ENCODE assay signal across 16 cellular contexts in the genomic region with DNA sequence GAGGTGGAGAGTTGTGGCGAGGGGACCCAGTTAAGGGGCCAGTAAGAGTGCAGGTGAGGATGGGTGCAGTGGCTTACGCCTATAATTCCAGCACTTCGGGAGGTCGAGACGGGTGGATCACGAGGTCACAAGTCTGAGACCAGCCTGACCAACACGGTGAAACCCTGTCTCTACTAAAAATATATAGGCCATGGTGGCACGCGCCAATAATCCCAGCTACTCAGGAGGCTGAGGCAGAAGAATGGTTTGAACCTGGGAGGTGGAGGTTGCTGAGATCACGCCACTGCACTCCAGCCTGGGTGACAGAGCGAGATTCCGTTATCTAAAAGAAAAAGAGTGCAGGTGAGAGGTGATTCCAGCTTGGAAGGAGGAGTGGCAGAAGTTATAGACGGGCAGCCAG. TPM values are rescaled to one million over a fixed set of nuclear protein-coding genes. Genes with fewer than 3 reads are reported as not detected.
A peak's percentile ranks its signal among the peaks of the same experiment; 100 is the strongest.
DNase-seq lines count a peak whose midpoint lies in the region; ATAC-seq, FAIRE-seq and TF ChIP-seq lines count a peak whose summit lies in the region.
"Had no signal": no experiment of that assay in that cellular context is flagged by ENCODE, and none has a peak within 500 bp of the region (broad histone marks: within the 10 kb centered on the region; RNA-seq: fewer than 3 reads in every experiment).

No MANE protein-coding gene starts in this region.

- no peak for TF ChIP-seq POLR2A in A549 (IDR thresholded peaks at IDR 0.05; ENCODE audit: low read length)

- H3K27me3 ChIP-seq in BLaER1 treated with 17β-estradiol and CSF1 and Interleukin-3, amounts not matched to agents 10 nM and 100 nM, result no peaks in the 10 kb centered on the region
- H3K27me3 ChIP-seq: BE2C had no signal

- no peaks in the 10 kb centered on the region for H3K9me3 ChIP-seq in A549
- no peaks in the 10 kb centered on the region for H3K9me3 ChIP-seq in BLaER1 treated with 17β-estradiol and CSF1 and Interleukin-3, amounts not matched to agents 10 nM and 100 nM (replicated peaks in 1 of 11)
- H3K9me3 ChIP-seq: BE2C had no signal

- no peaks in the 10 kb centered on the region for H3K9me3 Mint-ChIP-seq in stimulated activated effector memory CD8-positive, alpha-beta T cell treated with anti-CD3 and anti-CD28 coated beads, Interleukin-12 subunit alpha, Interleukin-12 subunit beta, amount 100 ng/mL, for 72 hours
- H3K9me3 Mint-ChIP-seq in effector memory CD8-positive, alpha-beta T cell, result no peaks in the 10 kb centered on the region
- H3K9me3 Mint-ChIP-seq: GM23338 had no signal

- no peak overlapping the region for H3K4me3 Mint-ChIP-seq in stimulated activated effector memory CD8-positive, alpha-beta T cell treated with anti-CD3 and anti-CD28 coated beads, Interleukin-12 subunit alpha, Interleukin-12 subunit beta, amount 100 ng/mL, for 72 hours
- no peak overlapping the region for H3K4me3 Mint-ChIP-seq in effector memory CD8-positive, alpha-beta T cell
- H3K4me3 Mint-ChIP-seq: CD14-positive monocyte; CD4-positive, alpha-beta memory T cell; GM23338 had no signal

- H3K4me1 ChIP-seq in A549, result peaks cover 22% of the 10 kb centered on the region; the same call in 2 of the 3 replicates
- peaks cover 0 to 22% (median 19%) of the 10 kb centered on the region in 10 experiments; a peak in 17 of 20 replicates for H3K4me1 ChIP-seq in BLaER1 treated with 17β-estradiol and CSF1 and Interleukin-3, amounts not matched to agents 10 nM and 100 nM
- H3K4me1 ChIP-seq: BE2C had no signal

- CTCF ChIA-PET in A549 (lab: Yijun Ruan, JAX), result interaction anchor here (1.7 kb wide), 1 partner anchor 31 kb away, joined by 4 read pairs; no protein-coding TSS in a partner anchor

- peak overlapping the region; percentile 7 for H3K27ac Mint-ChIP-seq in stimulated activated effector memory CD8-positive, alpha-beta T cell treated with anti-CD3 and anti-CD28 coated beads, Interleukin-12 subunit alpha, Interleukin-12 subunit beta, amount 100 ng/mL, for 72 hours
- H3K27ac Mint-ChIP-seq in effector memory CD8-positive, alpha-beta T cell, result no peak overlapping the region
- H3K27ac Mint-ChIP-seq: CD4-positive, alpha-beta memory T cell; GM23338 had no signal

- ATAC-seq in A549, result no peak
- ATAC-seq in stimulated activated effector memory CD8-positive, alpha-beta T cell treated with anti-CD3 and anti-CD28 coated beads, Interleukin-12 subunit alpha, Interleukin-12 subunit beta, amount 100 ng/mL, for 72 hours, result no peak
- no peak for ATAC-seq in effector memory CD8-positive, alpha-beta T cell (replicated peaks)
- ATAC-seq: GM23338, HepG2 had no signal

- peaks cover 6% of the 10 kb centered on the region for H3K4me1 Mint-ChIP-seq in stimulated activated effector memory CD8-positive, alpha-beta T cell treated with anti-CD3 and anti-CD28 coated beads, Interleukin-12 subunit alpha, Interleukin-12 subunit beta, amount 100 ng/mL, for 72 hours
- no peaks in the 10 kb centered on the region for H3K4me1 Mint-ChIP-seq in effector memory CD8-positive, alpha-beta T cell (ENCODE audit: low read depth in 2 of 2)
- H3K4me1 Mint-ChIP-seq: CD4-positive, alpha-beta memory T cell; GM23338 had no signal

- FAIRE-seq in A549 (lab: Jason Lieb, UNC), result no peak
- FAIRE-seq: HepG2 had no signal

- TF ChIP-seq EP300 in A549 (IDR thresholded peaks at IDR 0.05), result no peak

- H3K27me3 Mint-ChIP-seq in effector memory CD8-positive, alpha-beta T cell, result no peaks in the 10 kb centered on the region
- H3K27me3 Mint-ChIP-seq: CD4-positive, alpha-beta memory T cell had no signal

- POLR2A ChIA-PET in A549 (lab: Yijun Ruan, JAX), result no interaction called here

- WGBS in A549 (ENCODE audit: missing lambda C conversion rate), result 93% methylated on average over 13 of the region's 13 CpGs

- H3K27ac ChIP-seq in A549 (peak overlapping the region; percentile 49 to 52; a peak in 4 of 6 replicates), caudate nucleus (ENCODE audit: low read depth, low read length) (peak overlapping the region; percentile 61)
- no peak overlapping the region for H3K27ac ChIP-seq in BLaER1 treated with 17β-estradiol and CSF1 and Interleukin-3, amounts not matched to agents 10 nM and 100 nM

- no peak overlapping the region for H3K9ac ChIP-seq in BLaER1 treated with 17β-estradiol and CSF1 and Interleukin-3, amounts not matched to agents 10 nM and 100 nM

- TF ChIP-seq CTCF in A549 (IDR thresholded peaks at IDR 0.05), result no peak

- no peak for DNase-seq in A549 (ENCODE audit: low read depth in 1 of 2, low spot score in 1 of 2)
- DNase-seq in caudate nucleus (lab: John Stamatoyannopoulos, UW), result no peak
- DNase-seq in stimulated activated effector memory CD8-positive, alpha-beta T cell treated with anti-CD3 and anti-CD28 coated beads, Interleukin-12 subunit alpha, Interleukin-12 subunit beta, amount 100 ng/mL, for 72 hours (ENCODE audit: low spot score in 2 of 2), result no peak
- no peak for DNase-seq in T-helper 2 cell
- no peak for DNase-seq in NCI-H510A (lab: John Stamatoyannopoulos, UW)
- no peak for DNase-seq in effector memory CD8-positive, alpha-beta T cell
- DNase-seq: 8988T; BE2C; Calu3; CD4-positive, alpha-beta memory T cell; DMS79 treated with DMSO at 0.1 percent for 48 hours; GF-D8 had no signal

- no peak overlapping the region for H3K4me3 ChIP-seq in A549
- H3K4me3 ChIP-seq in BLaER1 treated with 17β-estradiol and CSF1 and Interleukin-3, amounts not matched to agents 10 nM and 100 nM, result no peak overlapping the region
- H3K4me3 ChIP-seq: GM23338 had no signal

- no peak for TF ChIP-seq RAD21 in A549 (conservative IDR thresholded peaks at IDR 0.05 in 1 of 2, IDR thresholded peaks at IDR 0.05 in 1 of 2)

- no peaks in the 10 kb centered on the region for H3K36me3 Mint-ChIP-seq in stimulated activated effector memory CD8-positive, alpha-beta T cell treated with anti-CD3 and anti-CD28 coated beads, Interleukin-12 subunit alpha, Interleukin-12 subunit beta, amount 100 ng/mL, for 72 hours
- peaks cover 6% of the 10 kb centered on the region for H3K36me3 Mint-ChIP-seq in effector memory CD8-positive, alpha-beta T cell (ENCODE audit: insufficient read depth)

- H3K4me2 ChIP-seq in A549, result peak overlapping the region; percentile 28; the same call in 1 of the 3 replicates
- H3K4me2 ChIP-seq in BLaER1 treated with 17β-estradiol and CSF1 and Interleukin-3, amounts not matched to agents 10 nM and 100 nM, result peak overlapping the region in 8 of 11 experiments; percentile 29 to 67 (median 44); a peak in 16 of 22 replicates
- H3K4me2 ChIP-seq: GM23338 had no signal

- peaks cover 0 to 84% (median 53%) of the 10 kb centered on the region in 11 experiments; a peak in 19 of 22 replicates for H3K36me3 ChIP-seq in BLaER1 treated with 17β-estradiol and CSF1 and Interleukin-3, amounts not matched to agents 10 nM and 100 nM
- H3K36me3 ChIP-seq: BE2C had no signal

- peaks cover 0 to 94% (median 14%) of the 10 kb centered on the region in 11 experiments; a peak in 8 of 22 replicates for H4K20me1 ChIP-seq in BLaER1 treated with 17β-estradiol and CSF1 and Interleukin-3, amounts not matched to agents 10 nM and 100 nM

TF ChIP-seq in A549, 52 proteins besides CTCF, POLR2A, EP300 and RAD21:
- TF ChIP-seq JUN (IDR thresholded peaks at IDR 0.05) (no peak), SREBF2 (IDR thresholded peaks at IDR 0.05) (no peak), BHLHE40 (IDR thresholded peaks at IDR 0.05; ENCODE audit: low read depth, low read length) (no peak), HOXA7 (CRISPR knock-in tag; IDR thresholded peaks at IDR 0.05) (no peak), PBX3 (IDR thresholded peaks at IDR 0.05) (no peak), HEYL (CRISPR knock-in tag; IDR thresholded peaks at IDR 0.05) (no peak)

RNA-seq across cellular contexts. Expression of gene PPP1R3G, which starts 28.0 kb away (rescaled TPM):
- 0.21 and 0.33 TPM in 2 replicates for polyA plus RNA-seq in A549 (2011; rRNA removed)
- 0.13 and 0.23 TPM in 2 replicates for polyA plus RNA-seq in A549 (2012; cell fraction: cytosol; rRNA removed)
- polyA plus RNA-seq in A549 (2012; cell fraction: nucleus; rRNA removed), result 0.15 and 0.17 TPM in 2 replicates
- polyA plus RNA-seq in A549 (2017; fragmentation: RNase III; extraction: RNeasy Plus Mini Kit Qiagen cat#74134 plus additional on column Dnase treatment), result 0.49 to 0.76 TPM (median 0.72 TPM) in 3 replicates
- polyA minus RNA-seq in A549 (2011; rRNA and poly(A)+ RNA removed), result 0.12 and 0.24 TPM in 2 replicates
- polyA plus RNA-seq: CD4-positive, alpha-beta memory T cell had no signal

Comparison
In these comparisons a context has a peak if more than half of its experiments do, and no peak if none do; other contexts are left out.
1. H3K27ac ChIP-seq: peak in A549 (2 of 2) and caudate nucleus (single experiment); none in BLaER1 treated with 17β-estradiol and CSF1 and Interleukin-3, amounts not matched to agents 10 nM and 100 nM (0 of 11).